ENCODE assay signal across 9 cellular contexts in the genomic region with DNA sequence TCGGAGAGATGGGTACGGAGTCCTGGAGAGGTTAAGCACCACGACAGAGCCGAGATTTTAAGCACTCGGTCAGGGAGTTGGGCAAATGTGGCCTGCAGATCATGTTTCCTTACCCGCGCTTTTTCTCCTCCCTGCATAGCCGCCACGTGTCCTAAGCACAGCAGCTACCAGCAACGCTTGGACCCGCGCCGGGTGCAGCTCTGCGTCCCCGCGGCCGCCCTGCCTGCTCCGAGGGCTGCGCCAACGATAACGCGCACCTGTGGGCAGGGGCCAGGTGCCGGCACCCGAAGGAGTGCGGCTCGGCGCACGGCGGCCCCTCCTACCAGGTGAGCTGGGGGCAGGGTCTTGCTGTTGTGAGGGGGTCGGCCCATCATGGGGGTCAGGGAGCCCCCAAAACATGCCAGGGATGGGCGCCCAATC. TPM values are rescaled to one million over a fixed set of nuclear protein-coding genes. Genes with fewer than 3 reads are reported as not detected.
DNase-seq lines count a peak whose midpoint lies in the region; ATAC-seq and TF ChIP-seq lines count a peak whose summit lies in the region.
"Had no signal": no experiment of that assay in that cellular context is flagged by ENCODE, and none has a peak within 500 bp of the region (broad histone marks: within the 10 kb centered on the region; RNA-seq: fewer than 3 reads in every experiment).

No MANE protein-coding gene starts in this region.

- H3K4me3 Mint-ChIP-seq in CD8-positive, alpha-beta T cell = no peak overlapping the region
- H3K4me3 Mint-ChIP-seq in neural crest cell = no peak overlapping the region

- H3K36me3 Mint-ChIP-seq in CD8-positive, alpha-beta T cell = no peaks in the 10 kb centered on the region
- H3K36me3 Mint-ChIP-seq in neural crest cell (ENCODE audit: low read depth) = no peaks in the 10 kb centered on the region

- no peaks in the 10 kb centered on the region for H3K27me3 ChIP-seq in CD8-positive, alpha-beta T cell (ENCODE audit: insufficient read depth, low read length)
- peaks cover 55% of the 10 kb centered on the region for H3K27me3 ChIP-seq in MM.1S (replicated peaks; ENCODE audit: insufficient read depth, low read length)

- peak; percentile 0 for TF ChIP-seq CTCF in CD8-positive, alpha-beta T cell (IDR thresholded peaks at IDR 0.05)
- TF ChIP-seq CTCF in MM.1S (IDR thresholded peaks at IDR 0.05; ENCODE audit: low read length) (no peak), neural crest cell (conservative IDR thresholded peaks at IDR 0.05) (peak; percentile 6)

- no peaks in the 10 kb centered on the region for H3K9me3 ChIP-seq in CD8-positive, alpha-beta T cell (ENCODE audit: low read length)
- H3K9me3 ChIP-seq in MM.1S (replicated peaks; ENCODE audit: insufficient read depth, low read length) = no peaks in the 10 kb centered on the region

- no peak overlapping the region for H3K27ac Mint-ChIP-seq in CD8-positive, alpha-beta T cell
- H3K27ac Mint-ChIP-seq in neural crest cell (ENCODE audit: unreplicated experiment) = no peak overlapping the region

- H3K36me3 ChIP-seq in CD8-positive, alpha-beta T cell (ENCODE audit: insufficient read depth, low read length) = no peaks in the 10 kb centered on the region
- no peaks in the 10 kb centered on the region for H3K36me3 ChIP-seq in MM.1S (replicated peaks; ENCODE audit: insufficient read depth, low read length)

- POLR2A ChIA-PET in CD8-positive, alpha-beta T cell (lab: Charles Lee) = no interaction called here

- no peak for DNase-seq in CD8-positive, alpha-beta T cell
- peak; percentile 14 for DNase-seq in MM.1S
- DNase-seq in ecto neural progenitor cell (ENCODE audit: low spot score) = peak; percentile 64
- no peak for DNase-seq in neural crest cell (ENCODE audit: low read depth, low spot score)
- DNase-seq in NCI-H1694 treated with DMSO at 0.1 percent for 48 hours (lab: John Stamatoyannopoulos, UW) = no peak
- no peak for DNase-seq in SIG-M5 (lab: John Stamatoyannopoulos, UW)
- no peak for DNase-seq in A172 (ENCODE audit: low spot score)

- H3K79me2 ChIP-seq in MM.1S (ENCODE audit: low read length) = no peaks in the 10 kb centered on the region

- no peak for ATAC-seq in CD8-positive, alpha-beta T cell
- no peak for ATAC-seq in HG02763 (IDR thresholded peaks at IDR 0.05; ENCODE audit: unreplicated experiment)

- H3F3A ChIP-seq in MM.1S (ENCODE audit: insufficient read depth, low read length) = no peaks in the 10 kb centered on the region

- H2AFZ ChIP-seq in MM.1S (ENCODE audit: low read length) = peak overlapping the region; percentile 34; the same call in 1 of the 2 replicates

- H3K9me3 Mint-ChIP-seq in CD8-positive, alpha-beta T cell = no peaks in the 10 kb centered on the region
- no peaks in the 10 kb centered on the region for H3K9me3 Mint-ChIP-seq in neural crest cell

- intact Hi-C loops in CD8-positive, alpha-beta T cell (cut with DNase I, micrococcal nuclease) = loop anchor here (1.0 to 10.0 kb wide), 5 partner anchors 24 to 454 kb away; no protein-coding TSS in a partner anchor

- H3K4me1 Mint-ChIP-seq in CD8-positive, alpha-beta T cell (ENCODE audit: low read depth) = peaks cover 12% of the 10 kb centered on the region
- H3K4me1 Mint-ChIP-seq in neural crest cell = peaks cover 12% of the 10 kb centered on the region

- no peaks in the 10 kb centered on the region for H3K9me2 ChIP-seq in MM.1S (replicated peaks; ENCODE audit: insufficient read depth, low read length)

- H3K27me3 Mint-ChIP-seq in CD8-positive, alpha-beta T cell (ENCODE audit: low read depth) = peaks cover 4% of the 10 kb centered on the region
- H3K27me3 Mint-ChIP-seq in neural crest cell (ENCODE audit: low read depth) = no peaks in the 10 kb centered on the region

- peak overlapping the region; percentile 42 for H3K4me2 ChIP-seq in MM.1S (ENCODE audit: low read depth, low read length)

- H3K27ac ChIP-seq in CD8-positive, alpha-beta T cell (ENCODE audit: low read depth, low read length) = no peak overlapping the region
- no peak overlapping the region for H3K27ac ChIP-seq in MM.1S (ENCODE audit: low read length)

- no peak overlapping the region for H3K9ac ChIP-seq in MM.1S (ENCODE audit: low read length)

- CTCF ChIA-PET in CD8-positive, alpha-beta T cell (lab: Charles Lee) = interaction anchor here (0.8 to 2.2 kb wide), 8 partner anchors 21 to 118 kb away, joined by 3 to 12 read pairs (median 4); partner anchors contain the start of gene FXYD7

- no peaks in the 10 kb centered on the region for H4K20me1 ChIP-seq in MM.1S (ENCODE audit: insufficient read depth, low read length)

- peaks cover 16% of the 10 kb centered on the region for H3K4me1 ChIP-seq in CD8-positive, alpha-beta T cell (ENCODE audit: insufficient read depth, low read length)
- no peaks in the 10 kb centered on the region for H3K4me1 ChIP-seq in MM.1S (ENCODE audit: low read length)

- H3K4me3 ChIP-seq in CD8-positive, alpha-beta T cell (ENCODE audit: low read depth, low read length) = no peak overlapping the region
- no peak overlapping the region for H3K4me3 ChIP-seq in MM.1S (ENCODE audit: low read length)

RNA-seq across cellular contexts. Expression of gene FXYD3, which starts 24.8 kb away (rescaled TPM):
- not detected for total RNA-seq in CD8-positive, alpha-beta T cell
- total RNA-seq in neural crest cell = 2.5 and 2.8 TPM in 2 replicates
- 4.8 TPM in 1 of 2 replicates, not detected in the other for total RNA-seq in A172 (2014; rRNA removed; shearing (Covaris generic))

RNA-seq across cellular contexts. Expression of gene LGI4, which starts 44.1 kb away (rescaled TPM):
- under 1 TPM; 0.72 to 0.90 TPM for total RNA-seq in CD8-positive, alpha-beta T cell
- 15.9 and 16.1 TPM in 2 replicates for total RNA-seq in neural crest cell
- total RNA-seq in A172 (2014; rRNA removed; shearing (Covaris generic)) = 0.43 TPM in 1 of 2 replicates, not detected in the other
- total RNA-seq: bronchial epithelial cell had no signal

RNA-seq across cellular contexts. Expression of gene FXYD1, which starts 47.8 kb away (rescaled TPM):
- 1 to 10 TPM; 1.2 to 2.4 TPM for total RNA-seq in CD8-positive, alpha-beta T cell
- total RNA-seq in neural crest cell = 4.2 and 6.5 TPM in 2 replicates
- total RNA-seq in A172 (2014; rRNA removed; shearing (Covaris generic)) = not detected in 2 replicates
- total RNA-seq: bronchial epithelial cell had no signal

RNA-seq across cellular contexts. Expression of gene HPN, which starts 49.3 kb away (rescaled TPM):
- total RNA-seq in CD8-positive, alpha-beta T cell = not detected
- total RNA-seq in neural crest cell = 0.26 and 0.27 TPM in 2 replicates
- total RNA-seq in A172 (2014; rRNA removed; shearing (Covaris generic)) = not detected in 2 replicates
- total RNA-seq: bronchial epithelial cell had no signal

RNA-seq across cellular contexts. Expression of gene FXYD7, which starts 52.2 kb away (rescaled TPM):
- total RNA-seq in CD8-positive, alpha-beta T cell = 10 to 100 TPM; 12.1 to 13.5 TPM
- total RNA-seq in neural crest cell = 1.1 and 1.4 TPM in 2 replicates
- not detected in 2 replicates for total RNA-seq in A172 (2014; rRNA removed; shearing (Covaris generic))
- total RNA-seq: bronchial epithelial cell had no signal

Comparison
In these comparisons a context has a peak if more than half of its experiments do, and no peak if none do; other contexts are left out.
1. DNase-seq: peak in MM.1S (single experiment) and ecto neural progenitor cell (single experiment); none in CD8-positive, alpha-beta T cell (0 of 7), neural crest cell (single experiment), NCI-H1694 treated with DMSO at 0.1 percent for 48 hours (single experiment), SIG-M5 (single experiment) and A172 (single experiment).